In genomic region chr6:87701676-87702588, GRCh38 we compare ENCODE assay signal across 1 cellular context.
A peak's percentile ranks its signal among the peaks of the same experiment; 100 is the strongest.
TF ChIP-seq lines count a peak whose summit lies in the region.

AKIRIN2 (minus strand) TSS chr6:87702233; CDS start chr6:87701684, 549 bp downstream.

TF ChIP-seq in HepG2, 621 proteins besides CTCF, POLR2A, EP300 and RAD21 (continued from another document and continues in another):
- TF ChIP-seq ASH2L (IDR thresholded peaks at IDR 0.05; ENCODE audit: insufficient read length, low read depth, low read length) (peak; percentile 77), NR0B2 (CRISPR knock-in tag; IDR thresholded peaks at IDR 0.05) (no peak), ZBTB3 (CRISPR knock-in tag; IDR thresholded peaks at IDR 0.05; ENCODE audit: borderline replicate concordance, low read depth) (no peak), FOXJ3 (CRISPR knock-in tag; IDR thresholded peaks at IDR 0.05; ENCODE audit: borderline replicate concordance) (peak; percentile 43; the same call in 1 of the 2 replicates), ZNF280B (CRISPR knock-in tag; IDR thresholded peaks at IDR 0.05; ENCODE audit: borderline replicate concordance) (peak; percentile 57; the same call in 1 of the 2 replicates), REST (IDR thresholded peaks at IDR 0.05; ENCODE audit: borderline replicate concordance in 1 of 2, low read depth in 1 of 2, low read length in 2 of 2) (peak in 1 of 2 experiments; percentile 73; a peak in 1 of 4 replicates), HMGA1 (CRISPR knock-in tag; conservative IDR thresholded peaks at IDR 0.05) (no peak), CC2D1A (CRISPR knock-in tag; IDR thresholded peaks at IDR 0.05) (no peak), NFAT5 (CRISPR knock-in tag; IDR thresholded peaks at IDR 0.05) (no peak), MXD4 (CRISPR knock-in tag; IDR thresholded peaks at IDR 0.05) (no peak; the same call in 1 of the 2 replicates), PTBP1 (IDR thresholded peaks at IDR 0.05; ENCODE audit: low read depth, low read length, poor library complexity, severe bottlenecking) (peak; percentile 25), ATF7-NPFF (CRISPR knock-in tag; IDR thresholded peaks at IDR 0.05; ENCODE audit: low read depth) (peak; percentile 55), ZNF609 (CRISPR knock-in tag; IDR thresholded peaks at IDR 0.05; ENCODE audit: borderline replicate concordance) (peak; percentile 45; the same call in 1 of the 2 replicates), ZNF652 (CRISPR knock-in tag; IDR thresholded peaks at IDR 0.05; ENCODE audit: borderline replicate concordance, low read depth) (no peak), MYC (CRISPR knock-in tag; IDR thresholded peaks at IDR 0.05; ENCODE audit: borderline replicate concordance) (peak; percentile 78), ZBTB34 (CRISPR knock-in tag; IDR thresholded peaks at IDR 0.05) (no peak), ARID2 (CRISPR knock-in tag; IDR thresholded peaks at IDR 0.05; ENCODE audit: borderline replicate concordance) (0 out of 2 replicates have a peak, but pooled peaks have one; percentile 26), NFE2 (CRISPR knock-in tag; IDR thresholded peaks at IDR 0.05) (no peak), HHEX (CRISPR knock-in tag; IDR thresholded peaks at IDR 0.05) (no peak), RFX3 (CRISPR knock-in tag; IDR thresholded peaks at IDR 0.05) (no peak), SOX5 (CRISPR knock-in tag; IDR thresholded peaks at IDR 0.05; ENCODE audit: borderline replicate concordance) (peak; percentile 15; the same call in 1 of the 2 replicates), TAF1 (CRISPR knock-in tag; IDR thresholded peaks at IDR 0.05) (peak; percentile 89), ZNF224 (CRISPR knock-in tag; IDR thresholded peaks at IDR 0.05) (no peak), NFIC (IDR thresholded peaks at IDR 0.05; ENCODE audit: low read length) (peak; percentile 52; the same call in 1 of the 2 replicates), ZFP62 (CRISPR knock-in tag; IDR thresholded peaks at IDR 0.05) (no peak), JUND (CRISPR knock-in tag; IDR thresholded peaks at IDR 0.05) (no peak), ZNF749 (CRISPR knock-in tag; IDR thresholded peaks at IDR 0.05; ENCODE audit: borderline replicate concordance) (no peak), LCORL (IDR thresholded peaks at IDR 0.05) (no peak), LCORL (CRISPR knock-in tag; IDR thresholded peaks at IDR 0.05) (no peak; the same call in 1 of the 2 replicates), HMGXB4 (CRISPR knock-in tag; IDR thresholded peaks at IDR 0.05; ENCODE audit: borderline replicate concordance in 1 of 2, low read depth in 1 of 2) (peak; percentile 52 to 62; a peak in 3 of 4 replicates), ZNF639 (CRISPR knock-in tag; conservative IDR thresholded peaks at IDR 0.05) (no peak), ISL2 (CRISPR knock-in tag; IDR thresholded peaks at IDR 0.05) (no peak), THAP7 (CRISPR knock-in tag; IDR thresholded peaks at IDR 0.05) (no peak)
